Comparison of ENCODE assay signal across 29 cellular contexts in the genomic region with DNA sequence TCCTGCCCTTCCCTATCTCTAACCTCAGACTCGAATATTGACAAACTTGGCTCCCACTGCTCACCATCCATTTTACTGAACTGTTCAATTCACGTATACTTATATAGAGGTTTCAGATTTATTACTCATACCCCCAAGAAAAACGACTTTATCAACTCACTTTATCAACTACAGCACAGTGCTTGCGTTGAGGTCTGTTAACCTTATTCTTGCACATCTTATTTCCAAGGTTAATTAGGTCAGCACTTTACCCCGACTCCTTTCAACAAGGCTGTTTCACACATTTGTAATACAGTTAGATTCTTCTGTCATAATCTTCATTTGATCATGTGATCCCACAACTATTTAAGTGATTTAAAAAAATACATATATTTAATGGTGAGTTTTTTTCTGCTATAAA.
"Had no signal": no experiment of that assay in that cellular context is flagged by ENCODE, and none has a peak within 500 bp of the region (broad histone marks: within the 10 kb centered on the region; RNA-seq: fewer than 3 reads in every experiment).

No MANE protein-coding gene starts in this region.

- H3K9me3 Mint-ChIP-seq: central memory CD8-positive, alpha-beta T cell had no signal

- H3K4me3 ChIP-seq: breast epithelium, esophagus squamous epithelium, heart right ventricle, pancreas, prostate gland, skin epidermis, stomach, tibial artery, upper lobe of right lung had no signal

- H3K27me3 ChIP-seq: breast epithelium, esophagus squamous epithelium, heart right ventricle, pancreas, stomach, tibial artery, upper lobe of right lung had no signal

- H3K27me3 Mint-ChIP-seq: activated naive CD8-positive, alpha-beta T cell treated with anti-CD3 and anti-CD28 coated beads, Interleukin-2, amount 10 ng/mL, durations not matched to agents 7 days and 5 days; central memory CD8-positive, alpha-beta T cell; naive thymus-derived CD4-positive, alpha-beta T cell had no signal

- H3K4me1 ChIP-seq: breast epithelium, prostate gland, tibial artery, upper lobe of right lung had no signal

- DNase-seq: activated CD4-positive, alpha-beta T cell treated with anti-CD3 and anti-CD28 coated beads for 48 hours; activated CD4-positive, alpha-beta T cell treated with anti-CD3 and anti-CD28 coated beads, Interleukin-2, amount 50 U/mL, for 48 hours; activated CD4-positive, CD25-positive, alpha-beta regulatory T cell; activated effector memory CD4-positive, alpha-beta T cell treated with Interleukin-2 at 50 U/mL for 16 hours; activated naive CD4-positive, alpha-beta T cell treated with Interleukin-2 at 50 U/mL for 16 hours; activated naive CD8-positive, alpha-beta T cell treated with anti-CD3 and anti-CD28 coated beads, Interleukin-2, amount 10 ng/mL, durations not matched to agents 7 days and 5 days; activated T-cell treated with anti-CD3 and anti-CD28 coated beads, Interleukin-2, amount 50 U/mL, for 1 hour; amniotic stem cell; dermis blood vessel endothelial cell; effector CD4-positive, alpha-beta T cell; esophagus squamous epithelium; foreskin melanocyte; heart right ventricle; midbrain; naive thymus-derived CD4-positive, alpha-beta T cell; pancreas; retina; stimulated activated CD4-positive, alpha-beta T cell treated with anti-CD3 and anti-CD28 coated beads, Interleukin-12 subunit alpha, Interleukin-12 subunit beta, amount 100 ng/mL, for 4 hours; stimulated activated CD4-positive, alpha-beta T cell treated with anti-CD3 and anti-CD28 coated beads, Interleukin-4, amount 100 ng/mL, for 1 hour; stomach; tibial artery; upper lobe of right lung had no signal

- H3K4me3 Mint-ChIP-seq: activated naive CD8-positive, alpha-beta T cell treated with anti-CD3 and anti-CD28 coated beads, Interleukin-2, amount 10 ng/mL, durations not matched to agents 7 days and 5 days; central memory CD8-positive, alpha-beta T cell had no signal

- H3K9me3 ChIP-seq: breast epithelium, esophagus squamous epithelium, heart right ventricle, pancreas, prostate gland, stomach, tibial artery, upper lobe of right lung had no signal

- ATAC-seq: heart right ventricle; naive thymus-derived CD4-positive, alpha-beta T cell; pancreas; sciatic nerve; SK-N-SH treated with all-trans-retinoic acid at 6 μM for 48 hours; upper lobe of right lung had no signal

- H3K27ac Mint-ChIP-seq: activated naive CD8-positive, alpha-beta T cell treated with anti-CD3 and anti-CD28 coated beads, Interleukin-2, amount 10 ng/mL, durations not matched to agents 7 days and 5 days had no signal

- H3K27ac ChIP-seq: breast epithelium, epithelial cell of prostate, esophagus squamous epithelium, heart right ventricle, pancreas, prostate gland, skin epidermis, stomach, tibial artery, upper lobe of right lung had no signal

- H3K36me3 ChIP-seq: breast epithelium, esophagus squamous epithelium, heart right ventricle, pancreas, prostate gland, stomach, tibial artery, upper lobe of right lung had no signal
